Comparison of ENCODE assay signal across 26 cellular contexts in genomic region chr11:125290263-125290662, GRCh38.
"Had no signal": no experiment of that assay in that cellular context is flagged by ENCODE, and none has a peak within 500 bp of the region (broad histone marks: within the 10 kb centered on the region; RNA-seq: fewer than 3 reads in every experiment).

No MANE protein-coding gene starts in this region.

- H3K27me3 ChIP-seq: dorsolateral prefrontal cortex, gastrocnemius medialis, stomach, thyroid gland had no signal

- H2AFZ ChIP-seq: parathyroid adenoma had no signal

- FAIRE-seq: colon, islet of Langerhans, urothelium cell line had no signal

- H3K4me2 ChIP-seq: smooth muscle cell had no signal

- H3K27ac Mint-ChIP-seq: natural killer cell, progenitor cell of endocrine pancreas had no signal

- H3K4me1 ChIP-seq: lower lobe of right lung, parathyroid adenoma had no signal

- ATAC-seq: gastrocnemius medialis, left colon, left ventricle myocardium superior, lower lobe of right lung, natural killer cell, sciatic nerve had no signal

- H3K9me3 ChIP-seq: gastrocnemius medialis, lower lobe of right lung, neutrophil, stomach, thyroid gland had no signal

- H3K4me1 Mint-ChIP-seq: natural killer cell had no signal

- H3K27me3 Mint-ChIP-seq: progenitor cell of endocrine pancreas had no signal

- H3K79me2 ChIP-seq: parathyroid adenoma had no signal

- H3K4me3 Mint-ChIP-seq: natural killer cell, neural crest cell had no signal

- H3K4me3 ChIP-seq: dorsolateral prefrontal cortex, gastrocnemius medialis, lower lobe of right lung, smooth muscle cell, stomach, thyroid gland had no signal

- H3K9ac ChIP-seq: parathyroid adenoma had no signal

- H3K27ac ChIP-seq: gastrocnemius medialis, lower lobe of right lung, neutrophil, parathyroid adenoma, stomach, thyroid gland had no signal

- H3K36me3 ChIP-seq: gastrocnemius medialis, lower lobe of right lung, neutrophil, stomach, thyroid gland had no signal

- H3K36me3 Mint-ChIP-seq: natural killer cell had no signal

- H3K9me3 Mint-ChIP-seq: natural killer cell, neural crest cell had no signal

- DNase-seq: dorsolateral prefrontal cortex; effector CD4-positive, alpha-beta T cell; gastrocnemius medialis; head of caudate nucleus; hippocampal formation; kidney glomerular epithelial cell; left colon; left ventricle myocardium superior; lower lobe of right lung; natural killer cell; stimulated activated CD4-positive, alpha-beta T cell treated with anti-CD3 and anti-CD28 coated beads, Interleukin-12 subunit alpha, Interleukin-12 subunit beta, amount 100 ng/mL, for 4 hours; stimulated activated CD4-positive, alpha-beta T cell treated with anti-CD3 and anti-CD28 coated beads, Interleukin-1b, Interleukin-23, amount 100 ng/mL, for 48 hours; stimulated activated CD4-positive, alpha-beta T cell treated with anti-CD3 and anti-CD28 coated beads, Interleukin-4, amount 100 ng/mL, for 1 hour; stimulated activated CD8-positive, alpha-beta memory T cell treated with anti-CD3 and anti-CD28 coated beads, Interleukin-4, amount 100 ng/mL, for 48 hours; stimulated activated naive CD4-positive, alpha-beta T cell treated with Interleukin-2 at 50 U/mL for 16 hours; stomach; thyroid gland had no signal
